In the genomic region with DNA sequence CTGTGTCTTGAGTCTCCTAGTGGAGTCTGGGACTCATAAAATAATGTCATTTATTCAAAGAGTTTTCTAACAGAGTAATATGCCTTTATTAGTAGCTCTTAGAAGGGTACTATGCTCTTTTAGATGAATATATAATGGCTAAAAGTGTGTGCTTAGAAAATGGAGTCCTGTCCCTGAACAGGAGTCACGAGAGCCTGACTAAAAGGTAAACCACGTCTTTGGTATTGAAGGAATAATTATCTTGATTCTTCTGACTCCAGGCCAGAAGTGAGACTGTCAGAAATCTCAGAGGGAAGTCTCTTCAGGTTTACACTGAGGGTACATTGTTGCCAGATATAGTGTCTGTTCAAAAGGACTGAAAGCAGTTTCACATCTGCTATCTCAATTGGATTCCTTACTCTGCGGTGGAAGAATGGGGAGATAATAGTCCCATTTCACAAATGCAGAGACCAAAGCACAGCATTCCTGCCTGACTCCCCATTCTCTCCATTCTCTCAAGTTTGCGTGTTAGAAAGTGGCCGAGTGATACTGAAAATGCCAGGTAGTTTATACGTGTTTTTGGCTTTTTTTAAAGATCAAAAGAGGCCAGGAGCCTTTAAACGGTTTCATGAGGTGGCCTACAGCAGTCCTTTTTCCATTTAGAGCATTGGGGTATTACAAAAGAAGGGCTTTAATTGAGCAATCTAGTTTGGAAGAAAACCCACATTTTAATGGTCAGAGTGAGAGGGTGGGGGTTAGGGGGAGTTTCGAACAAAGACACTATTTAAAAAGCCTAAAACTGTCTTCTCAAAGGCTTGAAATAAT, we compare ENCODE assay signal across 11 cellular contexts.
DNase-seq lines count a peak whose midpoint lies in the region; ATAC-seq and TF ChIP-seq lines count a peak whose summit lies in the region.
"Had no signal": no experiment of that assay in that cellular context is flagged by ENCODE, and none has a peak within 500 bp of the region (broad histone marks: within the 10 kb centered on the region; RNA-seq: fewer than 3 reads in every experiment).

No MANE protein-coding gene starts in this region.

- no peak for ATAC-seq in T-cell (replicated peaks in 1 of 4)

- DNase-seq in AG08395 (ENCODE audit: low spot score) = peak; percentile 36
- DNase-seq in T-cell = no peak
- DNase-seq in fibroblast of pulmonary artery (ENCODE audit: low read depth) = peak; percentile 64
- no peak for DNase-seq in nephron progenitor cell
- no peak for DNase-seq in NCI-H69 (lab: John Stamatoyannopoulos, UW)
- no peak for DNase-seq in SKM-1 (lab: John Stamatoyannopoulos, UW; ENCODE audit: unreplicated experiment)
- DNase-seq in NCI-H1092 treated with DMSO at 0.1 percent for 48 hours (lab: John Stamatoyannopoulos, UW) = no peak
- no peak for DNase-seq in T1000 (lab: John Stamatoyannopoulos, UW)
- DNase-seq: activated effector memory CD4-positive, alpha-beta T cell treated with Interleukin-2 at 50 U/mL for 16 hours had no signal

- peaks cover 59% of the 10 kb centered on the region for H3K36me3 Mint-ChIP-seq in T-cell
- H3K36me3 Mint-ChIP-seq in nephron progenitor cell (ENCODE audit: low read depth) = peaks cover 59% of the 10 kb centered on the region

- no peak overlapping the region for H3K4me3 Mint-ChIP-seq in T-cell
- no peak overlapping the region for H3K4me3 Mint-ChIP-seq in nephron progenitor cell
- H3K4me3 Mint-ChIP-seq: CD14-positive monocyte; T-helper 2 cell treated with Interferon-gamma antibody and Interleukin-4, amounts not matched to agents 5 μg/mL and 100 μg/mL, for 36 hours had no signal

- no peak overlapping the region for H3K4me3 ChIP-seq in fibroblast of pulmonary artery (replicated peaks; ENCODE audit: low read depth, low read length)

- peaks cover 0 to 9% (median 8%) of the 10 kb centered on the region in 3 donors for H3K9me3 Mint-ChIP-seq in T-cell
- peaks cover 19% of the 10 kb centered on the region for H3K9me3 Mint-ChIP-seq in nephron progenitor cell

- TF ChIP-seq CTCF in fibroblast of pulmonary artery (IDR thresholded peaks at IDR 0.05; ENCODE audit: low read length, missing control alignments) (no peak), nephron progenitor cell (IDR thresholded peaks at IDR 0.05) (no peak)

- H3K27ac Mint-ChIP-seq in T-cell (peak overlapping the region; percentile 43 to 74), nephron progenitor cell (peak overlapping the region; percentile 91)
- H3K27ac Mint-ChIP-seq: T-helper 2 cell treated with Interferon-gamma antibody and Interleukin-4, amounts not matched to agents 5 μg/mL and 100 μg/mL, for 36 hours had no signal

- POLR2A ChIA-PET in T-cell (lab: Charles Lee) = no interaction called here

- peaks cover 18 to 36% (median 24%) of the 10 kb centered on the region in 3 donors for H3K4me1 Mint-ChIP-seq in T-cell
- peaks cover 50% of the 10 kb centered on the region for H3K4me1 Mint-ChIP-seq in nephron progenitor cell

- CTCF ChIA-PET in T-cell (lab: Charles Lee) = interaction anchor here in 1 of 2 donors (2.3 kb wide), 1 partner anchor 104 kb away, joined by 6 read pairs; no protein-coding TSS in a partner anchor

- no peaks in the 10 kb centered on the region for H3K27me3 Mint-ChIP-seq in T-cell
- no peaks in the 10 kb centered on the region for H3K27me3 Mint-ChIP-seq in nephron progenitor cell (ENCODE audit: low read depth, poor library complexity)

Comparison
In these comparisons a context has a peak if more than half of its experiments do, and no peak if none do; other contexts are left out.
1. DNase-seq: peak in AG08395 (single experiment) and fibroblast of pulmonary artery (single experiment); none in T-cell (0 of 34), nephron progenitor cell (single experiment), NCI-H69 (single experiment), SKM-1 (single experiment), NCI-H1092 treated with DMSO at 0.1 percent for 48 hours (single experiment) and T1000 (single experiment).